ENCODE assay signal across 8 cellular contexts in the genomic region with DNA sequence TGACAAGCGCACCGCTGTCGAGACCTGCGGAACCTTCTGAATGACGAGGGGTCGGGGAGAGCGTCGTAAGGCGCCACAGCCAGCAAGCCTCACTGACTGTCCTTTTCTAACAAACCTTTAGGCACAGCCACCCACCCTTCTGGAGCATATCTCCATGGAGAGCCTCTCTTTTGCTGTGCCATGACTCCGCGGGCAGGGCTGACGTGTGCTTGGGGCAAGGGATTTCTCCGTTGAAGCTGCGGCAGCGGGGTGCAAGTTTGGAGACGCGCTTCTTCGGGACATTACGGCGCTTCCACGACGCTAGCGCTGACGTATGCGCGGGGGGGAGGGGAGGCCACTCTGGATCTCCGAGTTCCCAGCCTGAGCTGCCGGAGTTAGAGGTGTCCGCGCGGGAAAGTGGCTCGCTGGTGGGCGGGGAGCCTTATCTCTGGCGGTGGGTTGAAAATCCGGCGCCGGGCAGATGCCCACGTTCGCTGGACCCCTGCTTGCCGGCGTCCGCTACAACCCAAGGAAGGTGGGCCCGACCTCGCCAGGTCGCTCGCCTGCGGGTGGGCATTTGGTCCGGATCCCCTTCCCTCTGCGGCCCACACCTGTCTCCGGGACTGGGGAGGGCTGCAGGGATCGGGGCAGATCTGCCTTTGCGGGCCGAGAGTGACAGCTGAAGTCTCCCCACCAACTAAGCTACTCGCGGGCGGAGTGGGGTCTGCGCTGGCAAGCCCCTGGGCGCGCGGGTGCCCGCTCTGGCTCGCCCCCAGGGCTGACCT. TPM values are rescaled to one million over a fixed set of nuclear protein-coding genes. Genes with fewer than 3 reads are reported as not detected.
DNase-seq lines count a peak whose midpoint lies in the region; ATAC-seq and TF ChIP-seq lines count a peak whose summit lies in the region.

No MANE protein-coding gene starts in this region.

- ATAC-seq in activated naive CD4-positive, alpha-beta T cell treated with anti-CD3 and anti-CD28 coated beads, Interleukin-2, amount 50 U/mL, for 72 hours, result peak; percentile 83 to 92
- ATAC-seq in Right ventricle myocardium inferior, result peak; percentile 98

- no peak for TF ChIP-seq CTCF in ovary (IDR thresholded peaks at IDR 0.05)

- H3K9me3 Mint-ChIP-seq in activated naive CD4-positive, alpha-beta T cell treated with anti-CD3 and anti-CD28 coated beads, Interleukin-2, amount 50 U/mL, for 72 hours, result no peaks in the 10 kb centered on the region

- TF ChIP-seq POLR2A in ovary (IDR thresholded peaks at IDR 0.05), result peak; percentile 68

- WGBS in ovary, 3 donors, result 0 to 1% (median 1%) methylated on average over 52 to 62 of the region's 62 CpGs
- WGBS in thymus, result under 1% methylated on average over 62 of the region's 62 CpGs

- H3K27me3 ChIP-seq in MG63 (no peaks in the 10 kb centered on the region), ovary (no peaks in the 10 kb centered on the region), thymus (ENCODE audit: control insufficient read depth, insufficient read depth) (no peaks in the 10 kb centered on the region)

- H3K27ac ChIP-seq in SK-N-MC (peak overlapping the region; percentile 43; the same call in 1 of the 2 replicates), ovary (peak overlapping the region; percentile 29 to 57), thymus (ENCODE audit: low read depth) (no peak overlapping the region)

- no peaks in the 10 kb centered on the region for H3K9me3 ChIP-seq in MG63
- H3K9me3 ChIP-seq in SK-N-MC (ENCODE audit: low read depth, low read length), result no peaks in the 10 kb centered on the region
- no peaks in the 10 kb centered on the region for H3K9me3 ChIP-seq in ovary
- H3K9me3 ChIP-seq in thymus (ENCODE audit: control insufficient read depth), result no peaks in the 10 kb centered on the region

- H3K4me3 ChIP-seq in MG63, result peak overlapping the region; percentile 68
- H3K4me3 ChIP-seq in SK-N-MC, result peak overlapping the region; percentile 93
- H3K4me3 ChIP-seq in ovary, result peak overlapping the region; percentile 64
- peak overlapping the region; percentile 61 for H3K4me3 ChIP-seq in thymus (ENCODE audit: low read length)

- no peak overlapping the region for H3K27ac Mint-ChIP-seq in activated naive CD4-positive, alpha-beta T cell treated with anti-CD3 and anti-CD28 coated beads, Interleukin-2, amount 50 U/mL, for 72 hours

- intact Hi-C loops in Right ventricle myocardium inferior (cut with DNase I) (loop anchor here (5.0 to 10.0 kb wide), 3 partner anchors 155 to 403 kb away; no protein-coding TSS in a partner anchor), ovary (cut with DNase I) (no loop called here)

- H3K4me1 ChIP-seq in ovary (ENCODE audit: insufficient read depth) (no peaks in the 10 kb centered on the region), thymus (ENCODE audit: control insufficient read depth, insufficient read depth, low read length) (no peaks in the 10 kb centered on the region)

- H3K36me3 ChIP-seq in MG63 (no peaks in the 10 kb centered on the region), SK-N-MC (ENCODE audit: insufficient read depth, low read length) (no peaks in the 10 kb centered on the region), ovary (no peaks in the 10 kb centered on the region), thymus (ENCODE audit: control insufficient read depth, insufficient read depth) (no peaks in the 10 kb centered on the region)

- peak overlapping the region; percentile 84 for H3K9ac ChIP-seq in SK-N-MC (ENCODE audit: insufficient read length)

- peak; percentile 40 for DNase-seq in GM04503 (ENCODE audit: low read depth)
- DNase-seq in HCEC 1CT, result peak; percentile 70
- peak; percentile 65 for DNase-seq in MG63
- peak; percentile 47 for DNase-seq in SK-N-MC (ENCODE audit: low read depth, low spot score)
- DNase-seq in activated naive CD4-positive, alpha-beta T cell treated with anti-CD3 and anti-CD28 coated beads, Interleukin-2, amount 50 U/mL, for 72 hours (ENCODE audit: low spot score in 2 of 2), result peak; percentile 76 to 83
- DNase-seq in Right ventricle myocardium inferior (ENCODE audit: missing footprints), result peak; percentile 95
- peak; percentile 86 to 95 (median 93) for DNase-seq in ovary

- H3K36me3 Mint-ChIP-seq in activated naive CD4-positive, alpha-beta T cell treated with anti-CD3 and anti-CD28 coated beads, Interleukin-2, amount 50 U/mL, for 72 hours, result peaks cover 0 to 11% of the 10 kb centered on the region in 2 donors

- TF ChIP-seq EP300 in ovary (IDR thresholded peaks at IDR 0.05), result no peak

RNA-seq across cellular contexts. Expression of gene SLC10A7, which starts 0.5 kb away (rescaled TPM):
- total RNA-seq in MG63 (2014; rRNA removed; shearing (Covaris generic); ENCODE audit: low replicate concordance), result 3.7 and 10.2 TPM in 2 replicates
- 10 to 100 TPM; 16.9 to 18.0 TPM for total RNA-seq in activated naive CD4-positive, alpha-beta T cell treated with anti-CD3 and anti-CD28 coated beads, Interleukin-2, amount 50 U/mL, for 72 hours
- total RNA-seq in Right ventricle myocardium inferior (4.4 TPM), ovary (10 to 100 TPM in 4 of 7 donors, 1 to 10 TPM in 3; 6.9 to 12.4 (median 10.6) TPM)
- polyA plus RNA-seq in ovary (1 to 10 TPM; 4.0 to 8.5 TPM), thymus (4.9 TPM)

Comparison
In these comparisons a context has a peak if more than half of its experiments do, and no peak if none do; other contexts are left out.
1. DNase-seq: peak in every context shown above with its lines; median percentile 95 in Right ventricle myocardium inferior; 93 in ovary; 80 in activated naive CD4-positive, alpha-beta T cell treated with anti-CD3 and anti-CD28 coated beads, Interleukin-2, amount 50 U/mL, for 72 hours; 70 in HCEC 1CT; 65 in MG63; 47 in SK-N-MC; 40 in GM04503.